ENCODE assay signal across 12 cellular contexts in the genomic region with DNA sequence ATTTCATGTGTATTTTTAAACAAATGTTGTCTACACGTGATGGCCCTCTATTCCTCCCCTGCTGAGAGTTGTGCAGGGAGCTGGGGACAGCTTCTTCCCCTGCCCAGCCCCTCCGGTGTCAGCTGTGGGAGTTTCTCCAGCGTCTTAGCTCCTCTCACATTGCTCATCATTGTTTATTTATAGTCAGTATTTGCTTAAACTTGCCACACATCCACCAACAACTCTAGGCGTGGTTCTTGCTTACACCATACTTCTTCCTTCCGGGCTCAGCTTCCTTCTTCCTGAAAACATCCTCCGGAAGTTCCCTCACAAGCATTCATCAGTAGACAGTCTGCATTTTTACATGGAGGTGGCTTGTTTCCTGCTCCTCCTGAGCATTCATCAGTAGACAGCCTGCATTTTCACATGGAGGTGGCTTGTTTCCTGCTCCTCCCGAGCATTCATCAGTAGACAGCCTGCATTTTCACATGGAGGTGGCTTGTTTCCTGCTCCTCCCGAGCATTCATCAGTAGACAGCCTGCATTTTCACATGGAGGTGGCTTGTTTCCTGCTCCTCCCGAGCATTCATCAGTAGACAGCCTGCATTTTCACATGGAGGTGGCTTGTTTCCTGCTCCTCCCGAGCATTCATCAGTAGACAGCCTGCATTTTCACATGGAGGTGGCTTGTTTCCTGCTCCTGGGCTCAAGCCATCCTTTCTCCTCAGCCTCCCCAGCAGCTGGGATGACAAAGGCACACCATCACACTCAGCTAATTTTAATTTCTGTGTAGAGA. TPM values are rescaled to one million over a fixed set of nuclear protein-coding genes. Genes with fewer than 3 reads are reported as not detected.
DNase-seq lines count a peak whose midpoint lies in the region; ATAC-seq and TF ChIP-seq lines count a peak whose summit lies in the region.
"Not testable (repeated sequence)": the region's sequence is repeated elsewhere in the genome, so short reads cannot be mapped to it uniquely, and the experiment has no call there.
"Had no signal": no experiment of that assay in that cellular context is flagged by ENCODE, and none has a peak within 500 bp of the region (broad histone marks: within the 10 kb centered on the region; RNA-seq: fewer than 3 reads in every experiment).

No MANE protein-coding gene starts in this region.

- 38 to 52% (median 44%) methylated on average over 7 to 8 of the region's 10 CpGs for WGBS in heart left ventricle, 4 donors

- H3K36me3 Mint-ChIP-seq in activated T-cell treated with anti-CD3 and anti-CD28 coated beads, Interleukin-2, amount 50 U/mL, for 24 hours (ENCODE audit: low read depth); central memory CD8-positive, alpha-beta T cell (ENCODE audit: insufficient read depth); stimulated activated memory B cell treated with anti-CD40 and anti-IgM and Interleukin-4, amounts not matched to agents 10 μg/mL and 1 μg/mL and 100 μg/mL, for 72 hours: not testable (repeated sequence)

- H3K9me3 ChIP-seq in BLaER1 treated with 17β-estradiol and CSF1 and Interleukin-3, amounts not matched to agents 10 nM and 100 nM (replicated peaks in 1 of 11): peaks cover 0 to 37% (median 21%) of the 10 kb centered on the region in 11 experiments; a peak in 17 of 22 replicates
- H3K9me3 ChIP-seq in RWPE2 (ENCODE audit: severe bottlenecking); heart left ventricle; mucosa of descending colon: not testable (repeated sequence)

- peaks cover 57 to 68% (median 63%) of the 10 kb centered on the region in 10 experiments for H3K4me1 ChIP-seq in BLaER1 treated with 17β-estradiol and CSF1 and Interleukin-3, amounts not matched to agents 10 nM and 100 nM
- not testable (repeated sequence) for H3K4me1 ChIP-seq in RWPE2 (ENCODE audit: insufficient read depth, poor library complexity, severe bottlenecking); heart left ventricle; mucosa of descending colon (ENCODE audit: low read depth)

- ATAC-seq in RWPE2 (ENCODE audit: low read depth) (peak; percentile 68), heart left ventricle (peak in 3 of 4 donors; percentile 65 to 85 (median 67)), mucosa of descending colon (peak; percentile 89)
- ATAC-seq in central memory CD8-positive, alpha-beta T cell (replicated peaks; ENCODE audit: extremely low read depth, poor library complexity, severe bottlenecking): peak; percentile 56
- peak; percentile 80 for ATAC-seq in stimulated activated memory B cell treated with anti-CD40 and anti-IgM and Interleukin-4, amounts not matched to agents 10 μg/mL and 1 μg/mL and 100 μg/mL, for 72 hours

- peak; percentile 21 to 37 for DNase-seq in Kasumi-1 (lab: John Stamatoyannopoulos, UW)
- not testable (repeated sequence) for DNase-seq in RWPE2 (ENCODE audit: low spot score); activated T-cell treated with anti-CD3 and anti-CD28 coated beads, Interleukin-2, amount 50 U/mL, for 24 hours; central memory CD8-positive, alpha-beta T cell (ENCODE audit: low spot score in 2 of 2); heart left ventricle; mucosa of descending colon

- not testable (repeated sequence) for TF ChIP-seq CTCF in RWPE2 (IDR thresholded peaks at IDR 0.05; ENCODE audit: poor library complexity, severe bottlenecking); heart left ventricle (IDR thresholded peaks at IDR 0.05); mucosa of descending colon (IDR thresholded peaks at IDR 0.05)

- H3K9ac ChIP-seq in BLaER1 treated with 17β-estradiol and CSF1 and Interleukin-3, amounts not matched to agents 10 nM and 100 nM: peak overlapping the region; percentile 74 to 86 (median 81); a peak in 21 of 22 replicates

- not testable (repeated sequence) for H3K27me3 ChIP-seq in BLaER1 treated with 17β-estradiol and CSF1 and Interleukin-3, amounts not matched to agents 10 nM and 100 nM; RWPE2 (ENCODE audit: insufficient read depth, poor library complexity, severe bottlenecking); heart left ventricle

- peaks cover 14% of the 10 kb centered on the region for H3K4me1 Mint-ChIP-seq in activated T-cell treated with anti-CD3 and anti-CD28 coated beads, Interleukin-2, amount 50 U/mL, for 24 hours (ENCODE audit: low read depth)
- H3K4me1 Mint-ChIP-seq in central memory CD8-positive, alpha-beta T cell: peaks cover 14% of the 10 kb centered on the region
- peaks cover 35% of the 10 kb centered on the region for H3K4me1 Mint-ChIP-seq in stimulated activated memory B cell treated with anti-CD40 and anti-IgM and Interleukin-4, amounts not matched to agents 10 μg/mL and 1 μg/mL and 100 μg/mL, for 72 hours

- H3K36me3 ChIP-seq in BLaER1 treated with 17β-estradiol and CSF1 and Interleukin-3, amounts not matched to agents 10 nM and 100 nM; RWPE2 (ENCODE audit: low read depth); heart left ventricle; mucosa of descending colon (ENCODE audit: low read depth): not testable (repeated sequence)

- TF ChIP-seq POLR2A in heart left ventricle (IDR thresholded peaks at IDR 0.05): not testable (repeated sequence)

- not testable (repeated sequence) for H3K4me3 Mint-ChIP-seq in activated T-cell treated with anti-CD3 and anti-CD28 coated beads, Interleukin-2, amount 50 U/mL, for 24 hours
- peak overlapping the region; percentile 67 for H3K4me3 Mint-ChIP-seq in central memory CD8-positive, alpha-beta T cell
- H3K4me3 Mint-ChIP-seq in stimulated activated memory B cell treated with anti-CD40 and anti-IgM and Interleukin-4, amounts not matched to agents 10 μg/mL and 1 μg/mL and 100 μg/mL, for 72 hours: peak overlapping the region; percentile 57

- H3K27me3 Mint-ChIP-seq in activated T-cell treated with anti-CD3 and anti-CD28 coated beads, Interleukin-2, amount 50 U/mL, for 24 hours; central memory CD8-positive, alpha-beta T cell: not testable (repeated sequence)
- H3K27me3 Mint-ChIP-seq in stimulated activated memory B cell treated with anti-CD40 and anti-IgM and Interleukin-4, amounts not matched to agents 10 μg/mL and 1 μg/mL and 100 μg/mL, for 72 hours: peaks cover 18% of the 10 kb centered on the region

- peak overlapping the region; percentile 78 to 94 (median 85) for H3K4me2 ChIP-seq in BLaER1 treated with 17β-estradiol and CSF1 and Interleukin-3, amounts not matched to agents 10 nM and 100 nM

- H3K9me3 Mint-ChIP-seq in activated T-cell treated with anti-CD3 and anti-CD28 coated beads, Interleukin-2, amount 50 U/mL, for 24 hours; central memory CD8-positive, alpha-beta T cell; stimulated activated memory B cell treated with anti-CD40 and anti-IgM and Interleukin-4, amounts not matched to agents 10 μg/mL and 1 μg/mL and 100 μg/mL, for 72 hours: not testable (repeated sequence)

- not testable (repeated sequence) for H4K20me1 ChIP-seq in BLaER1 treated with 17β-estradiol and CSF1 and Interleukin-3, amounts not matched to agents 10 nM and 100 nM

- peak overlapping the region; percentile 77 to 99 (median 96) for H3K27ac ChIP-seq in BLaER1 treated with 17β-estradiol and CSF1 and Interleukin-3, amounts not matched to agents 10 nM and 100 nM
- H3K27ac ChIP-seq in RWPE2 (ENCODE audit: poor library complexity, severe bottlenecking): not testable (repeated sequence)
- peak overlapping the region in 4 of 12 donors; percentile 3 to 69 (median 64) for H3K27ac ChIP-seq in heart left ventricle

- peak overlapping the region; percentile 77 for H3K27ac Mint-ChIP-seq in activated T-cell treated with anti-CD3 and anti-CD28 coated beads, Interleukin-2, amount 50 U/mL, for 24 hours
- peak overlapping the region; percentile 90 for H3K27ac Mint-ChIP-seq in central memory CD8-positive, alpha-beta T cell (ENCODE audit: low read depth)
- peak overlapping the region; percentile 71 for H3K27ac Mint-ChIP-seq in stimulated activated memory B cell treated with anti-CD40 and anti-IgM and Interleukin-4, amounts not matched to agents 10 μg/mL and 1 μg/mL and 100 μg/mL, for 72 hours

- intact Hi-C loops in heart left ventricle (cut with DNase I); mucosa of descending colon (cut with DNase I, micrococcal nuclease): not testable (repeated sequence)

- peak overlapping the region in 6 of 10 experiments; percentile 27 to 60 (median 40); a peak in 11 of 20 replicates for H3K4me3 ChIP-seq in BLaER1 treated with 17β-estradiol and CSF1 and Interleukin-3, amounts not matched to agents 10 nM and 100 nM
- not testable (repeated sequence) for H3K4me3 ChIP-seq in RWPE2 (ENCODE audit: severe bottlenecking); heart left ventricle; mucosa of descending colon

RNA-seq across cellular contexts. Expression of gene KRTAP5-1, which starts 4.3 kb away (rescaled TPM):
- total RNA-seq in heart left ventricle: not detected
- not detected for polyA plus RNA-seq in heart left ventricle
- total RNA-seq in mucosa of descending colon: not detected
- total RNA-seq: GM12878, HFFc6, mucosa of gallbladder, SJSA1 had no signal
- polyA plus RNA-seq: GM12878 had no signal

RNA-seq across cellular contexts. Expression of gene KRTAP5-2, which starts 8.7 kb away (rescaled TPM):
- not detected for total RNA-seq in heart left ventricle
- not detected for polyA plus RNA-seq in heart left ventricle
- total RNA-seq in mucosa of descending colon: not detected
- total RNA-seq: GM12878, HFFc6, SJSA1 had no signal
- polyA plus RNA-seq: GM12878 had no signal

RNA-seq across cellular contexts. Expression of gene DUSP8, which starts 17.3 kb away (rescaled TPM):
- total RNA-seq in heart left ventricle (10 to 100 TPM in 8 of 9 donors, 1 to 10 TPM in 1; 9.8 to 29.9 (median 17.1) TPM), mucosa of descending colon (10 to 100 TPM; 28.2 to 31.7 (median 28.5) TPM)
- 10 to 100 TPM; 10.9 to 12.8 TPM for polyA plus RNA-seq in heart left ventricle

RNA-seq across cellular contexts. Expression of gene KRTAP5-3, which starts 18.9 kb away (rescaled TPM):
- total RNA-seq in heart left ventricle: not detected
- polyA plus RNA-seq in heart left ventricle: not detected
- total RNA-seq in mucosa of descending colon: not detected
- total RNA-seq: GM12878, HFFc6, mucosa of gallbladder, SJSA1 had no signal
- polyA plus RNA-seq: GM12878 had no signal

RNA-seq across cellular contexts. Expression of gene KRTAP5-4, which starts 32.6 kb away (rescaled TPM):
- total RNA-seq in heart left ventricle (not detected), mucosa of descending colon (not detected)
- polyA plus RNA-seq in heart left ventricle: not detected
- total RNA-seq: GM12878, HFFc6, mucosa of gallbladder, SJSA1 had no signal
- polyA plus RNA-seq: GM12878 had no signal
